ENCODE assay signal across 24 cellular contexts in the genomic region with DNA sequence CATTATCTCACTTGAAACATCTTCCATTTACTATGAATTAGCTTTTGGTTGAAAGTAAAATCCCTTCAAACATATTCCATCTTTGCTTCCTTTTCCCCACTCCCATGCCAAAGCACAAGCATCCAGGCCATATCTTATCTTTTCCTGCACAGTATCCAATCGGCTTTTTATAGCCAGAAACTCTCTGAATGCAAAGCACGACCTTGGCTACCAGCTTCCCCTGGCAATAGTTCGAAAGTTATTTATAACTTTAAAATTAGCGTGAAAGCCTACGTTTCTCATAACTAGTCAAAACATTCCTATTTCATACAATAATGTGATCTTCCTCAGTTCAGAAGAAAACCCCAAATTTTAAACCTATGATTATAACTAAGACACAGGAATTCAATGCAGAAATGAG. TPM values are rescaled to one million over a fixed set of nuclear protein-coding genes. Genes with fewer than 3 reads are reported as not detected.
DNase-seq lines count a peak whose midpoint lies in the region; ATAC-seq, FAIRE-seq and TF ChIP-seq lines count a peak whose summit lies in the region.
"Had no signal": no experiment of that assay in that cellular context is flagged by ENCODE, and none has a peak within 500 bp of the region (broad histone marks: within the 10 kb centered on the region; RNA-seq: fewer than 3 reads in every experiment).

No MANE protein-coding gene starts in this region.

- no peaks in the 10 kb centered on the region for H3K4me1 Mint-ChIP-seq in astrocyte (ENCODE audit: low read depth, unreplicated experiment)

- H3K9ac ChIP-seq in astrocyte (ENCODE audit: low read length) (peak overlapping the region; percentile 25), rectal smooth muscle tissue (ENCODE audit: low read length) (no peak overlapping the region), PC-3 (ENCODE audit: low read length) (no peak overlapping the region)

- no peak for TF ChIP-seq POLR2A in GM18505 (IDR thresholded peaks at IDR 0.05; ENCODE audit: borderline replicate concordance, extremely low read depth, insufficient read depth, insufficient read length)

- TF ChIP-seq CTCF in GM12865 (IDR thresholded peaks at IDR 0.05; ENCODE audit: insufficient read depth, low read depth, low read length, missing control alignments) (no peak), astrocyte (IDR thresholded peaks at IDR 0.05; ENCODE audit: insufficient read depth, low read depth, low read length) (no peak), PC-3 (conservative IDR thresholded peaks at IDR 0.05; ENCODE audit: low read depth, low read length) (no peak)

- DNase-seq in GM12865 (ENCODE audit: low read depth), result no peak
- no peak for DNase-seq in astrocyte (ENCODE audit: low read depth)
- no peak for DNase-seq in left ventricle myocardium superior
- DNase-seq in posterior vena cava (ENCODE audit: low spot score), result no peak
- DNase-seq in PC-3, result no peak
- DNase-seq in NCI-H524 treated with DMSO at 0.1 percent for 48 hours (lab: John Stamatoyannopoulos, UW), result no peak
- DNase-seq: activated naive CD4-positive, alpha-beta T cell treated with anti-CD3 and anti-CD28 coated beads, Interleukin-2, amount 10 ng/mL, durations not matched to agents 7 days and 5 days; colonic mucosa; GDM1; GOT3; left lung; naive thymus-derived CD4-positive, alpha-beta T cell; NCI-H1417 treated with DMSO at 0.1 percent for 48 hours; NCI-H2171; NCI-H748 treated with DMSO at 0.1 percent for 48 hours; Peyer's patch; posterior cingulate gyrus had no signal

- H3K27ac ChIP-seq in astrocyte (ENCODE audit: low read depth, low read length), result no peak overlapping the region
- peak overlapping the region; percentile 48 for H3K27ac ChIP-seq in rectal smooth muscle tissue (ENCODE audit: low read depth, low read length)
- no peak overlapping the region for H3K27ac ChIP-seq in PC-3 (ENCODE audit: low read length)
- H3K27ac ChIP-seq: BLaER1 treated with 17β-estradiol and CSF1 and Interleukin-3, amounts not matched to agents 10 nM and 100 nM; colonic mucosa; left lung had no signal

- intact Hi-C loops in left ventricle myocardium superior (cut with micrococcal nuclease), result no loop called here
- intact Hi-C loops in posterior vena cava (cut with DNase I), result loop anchor here (5.0 to 10.0 kb wide), 2 partner anchors 69 to 87 kb away; no protein-coding TSS in a partner anchor
- intact Hi-C loops in PC-3 (cut with micrococcal nuclease), result loop anchor here (5.0 to 10.0 kb wide), 2 partner anchors 67 to 189 kb away; partner anchors contain the start of gene SIRT1

- H3K9me3 Mint-ChIP-seq in astrocyte (ENCODE audit: unreplicated experiment), result peaks cover 4% of the 10 kb centered on the region
- H3K9me3 Mint-ChIP-seq: activated naive CD4-positive, alpha-beta T cell treated with anti-CD3 and anti-CD28 coated beads, Interleukin-2, amount 10 ng/mL, durations not matched to agents 7 days and 5 days had no signal

- no peak overlapping the region for H3K27ac Mint-ChIP-seq in astrocyte (ENCODE audit: unreplicated experiment)
- H3K27ac Mint-ChIP-seq: activated naive CD4-positive, alpha-beta T cell treated with anti-CD3 and anti-CD28 coated beads, Interleukin-2, amount 10 ng/mL, durations not matched to agents 7 days and 5 days; naive thymus-derived CD4-positive, alpha-beta T cell had no signal

- H3K27me3 Mint-ChIP-seq in astrocyte (ENCODE audit: low read depth, unreplicated experiment), result peaks cover 4% of the 10 kb centered on the region

- H3K4me2 ChIP-seq in astrocyte (ENCODE audit: low read length) (peak overlapping the region; percentile 60), PC-3 (ENCODE audit: low read length) (no peak overlapping the region)
- H3K4me2 ChIP-seq: BLaER1 treated with 17β-estradiol and CSF1 and Interleukin-3, amounts not matched to agents 10 nM and 100 nM had no signal

- CTCF ChIA-PET in PC-3 (lab: Charles Lee), result no interaction called here

- H3K9me3 ChIP-seq in astrocyte (ENCODE audit: insufficient read depth, low read depth, low read length) (no peaks in the 10 kb centered on the region), PC-3 (ENCODE audit: low read length) (no peaks in the 10 kb centered on the region)
- H3K9me3 ChIP-seq: colonic mucosa, left lung, Peyer's patch, tibial nerve had no signal

- H4K20me1 ChIP-seq in astrocyte (ENCODE audit: insufficient read depth, low read length) (no peaks in the 10 kb centered on the region), PC-3 (ENCODE audit: low read length) (no peaks in the 10 kb centered on the region)
- H4K20me1 ChIP-seq: BLaER1 treated with 17β-estradiol and CSF1 and Interleukin-3, amounts not matched to agents 10 nM and 100 nM had no signal

- no peak for FAIRE-seq in astrocyte (lab: Jason Lieb, UNC)
- FAIRE-seq: A204.1, D721Med, frontal cortex had no signal

- POLR2A ChIA-PET in PC-3 (lab: Charles Lee; ENCODE audit: unreplicated experiment), result interaction anchor here (0.5 kb wide), 1 partner anchor 93 kb away, joined by 3 read pairs; no protein-coding TSS in a partner anchor

- no peak overlapping the region for H3K4me3 Mint-ChIP-seq in astrocyte (ENCODE audit: unreplicated experiment)
- H3K4me3 Mint-ChIP-seq: activated naive CD4-positive, alpha-beta T cell treated with anti-CD3 and anti-CD28 coated beads, Interleukin-2, amount 10 ng/mL, durations not matched to agents 7 days and 5 days; naive thymus-derived CD4-positive, alpha-beta T cell had no signal

- peak overlapping the region; percentile 31 for H3K4me3 ChIP-seq in GM12865 (ENCODE audit: low read depth, low read length)
- peak overlapping the region; percentile 10 for H3K4me3 ChIP-seq in astrocyte (ENCODE audit: insufficient read depth, low read depth, low read length)
- peak overlapping the region; percentile 9 for H3K4me3 ChIP-seq in rectal smooth muscle tissue (ENCODE audit: low read length)
- H3K4me3 ChIP-seq in PC-3 (ENCODE audit: low read length), result no peak overlapping the region
- H3K4me3 ChIP-seq: BLaER1 treated with 17β-estradiol and CSF1 and Interleukin-3, amounts not matched to agents 10 nM and 100 nM; colonic mucosa; left lung; tibial nerve had no signal

- no peaks in the 10 kb centered on the region for H3K9me2 ChIP-seq in PC-3 (replicated peaks; ENCODE audit: low read length)

- ATAC-seq in left ventricle myocardium superior, result peak; percentile 92
- no peak for ATAC-seq in GM18505 (IDR thresholded peaks at IDR 0.05; ENCODE audit: unreplicated experiment)
- no peak for ATAC-seq in PC-3
- ATAC-seq: left lung; naive thymus-derived CD4-positive, alpha-beta T cell had no signal

- no TSS peak for BruUV-seq in PC-3 (replicated peaks; lab: Mats Ljungman, UMichigan)

- no peaks in the 10 kb centered on the region for H3F3A ChIP-seq in PC-3 (ENCODE audit: low read length, unreplicated experiment)

- H3K79me2 ChIP-seq in astrocyte (ENCODE audit: insufficient read depth, low read length), result no peaks in the 10 kb centered on the region
- H3K79me2 ChIP-seq in PC-3 (ENCODE audit: low read length), result no peaks in the 10 kb centered on the region

- peaks cover 10% of the 10 kb centered on the region for H3K27me3 ChIP-seq in astrocyte (ENCODE audit: insufficient read depth, low read length)
- no peaks in the 10 kb centered on the region for H3K27me3 ChIP-seq in rectal smooth muscle tissue (ENCODE audit: control insufficient read depth, insufficient read depth, low read length)
- H3K27me3 ChIP-seq in PC-3 (ENCODE audit: low read length), result peaks cover 48% of the 10 kb centered on the region
- H3K27me3 ChIP-seq: BLaER1 treated with 17β-estradiol and CSF1 and Interleukin-3, amounts not matched to agents 10 nM and 100 nM; colonic mucosa; Peyer's patch; tibial nerve had no signal

- H3K36me3 ChIP-seq in astrocyte (ENCODE audit: insufficient read depth, low read length), result no peaks in the 10 kb centered on the region
- no peaks in the 10 kb centered on the region for H3K36me3 ChIP-seq in rectal smooth muscle tissue (ENCODE audit: control insufficient read depth, insufficient read depth, low read length)
- no peaks in the 10 kb centered on the region for H3K36me3 ChIP-seq in PC-3 (ENCODE audit: low read depth, low read length)
- H3K36me3 ChIP-seq: BLaER1 treated with 17β-estradiol and CSF1 and Interleukin-3, amounts not matched to agents 10 nM and 100 nM; colonic mucosa; left lung; Peyer's patch; tibial nerve had no signal

- H3K4me1 ChIP-seq in astrocyte (ENCODE audit: insufficient read depth, low read length) (no peaks in the 10 kb centered on the region), rectal smooth muscle tissue (ENCODE audit: control insufficient read depth, insufficient read depth, low read length) (peaks cover 9% of the 10 kb centered on the region), PC-3 (ENCODE audit: insufficient read depth, low read length) (no peaks in the 10 kb centered on the region)
- H3K4me1 ChIP-seq: BLaER1 treated with 17β-estradiol and CSF1 and Interleukin-3, amounts not matched to agents 10 nM and 100 nM; colonic mucosa; left lung; Peyer's patch had no signal

- H2AFZ ChIP-seq in astrocyte (ENCODE audit: low read depth, low read length) (no peak overlapping the region), PC-3 (ENCODE audit: low read length) (no peak overlapping the region)

- H3K36me3 Mint-ChIP-seq in astrocyte (ENCODE audit: low read depth, unreplicated experiment), result no peaks in the 10 kb centered on the region
- H3K36me3 Mint-ChIP-seq: naive thymus-derived CD4-positive, alpha-beta T cell had no signal

RNA-seq across cellular contexts. Expression of gene CTNNA3, which starts 0.4 kb away (rescaled TPM):
- total RNA-seq in astrocyte, result 0.73 and 0.75 TPM in 2 replicates
- 130 TPM for total RNA-seq in left ventricle myocardium superior
- total RNA-seq in posterior vena cava, result 1 to 10 TPM; 4.8 to 5.3 TPM
- total RNA-seq in PC-3 (2014; rRNA removed), result 1.4 and 1.9 TPM in 2 replicates

Comparison
In these comparisons a context has a peak if more than half of its experiments do, and no peak if none do; other contexts are left out.
1. RNA of gene CTNNA3, which starts 0.4 kb away (total RNA-seq): 130 TPM in left ventricle myocardium superior (single experiment); 4.8 to 5.3 TPM in posterior vena cava, 1.4 to 1.9 TPM in PC-3 and 0.73 to 0.75 TPM in astrocyte; every median in the first group is over 10 times any median in the second.